In the genomic region with DNA sequence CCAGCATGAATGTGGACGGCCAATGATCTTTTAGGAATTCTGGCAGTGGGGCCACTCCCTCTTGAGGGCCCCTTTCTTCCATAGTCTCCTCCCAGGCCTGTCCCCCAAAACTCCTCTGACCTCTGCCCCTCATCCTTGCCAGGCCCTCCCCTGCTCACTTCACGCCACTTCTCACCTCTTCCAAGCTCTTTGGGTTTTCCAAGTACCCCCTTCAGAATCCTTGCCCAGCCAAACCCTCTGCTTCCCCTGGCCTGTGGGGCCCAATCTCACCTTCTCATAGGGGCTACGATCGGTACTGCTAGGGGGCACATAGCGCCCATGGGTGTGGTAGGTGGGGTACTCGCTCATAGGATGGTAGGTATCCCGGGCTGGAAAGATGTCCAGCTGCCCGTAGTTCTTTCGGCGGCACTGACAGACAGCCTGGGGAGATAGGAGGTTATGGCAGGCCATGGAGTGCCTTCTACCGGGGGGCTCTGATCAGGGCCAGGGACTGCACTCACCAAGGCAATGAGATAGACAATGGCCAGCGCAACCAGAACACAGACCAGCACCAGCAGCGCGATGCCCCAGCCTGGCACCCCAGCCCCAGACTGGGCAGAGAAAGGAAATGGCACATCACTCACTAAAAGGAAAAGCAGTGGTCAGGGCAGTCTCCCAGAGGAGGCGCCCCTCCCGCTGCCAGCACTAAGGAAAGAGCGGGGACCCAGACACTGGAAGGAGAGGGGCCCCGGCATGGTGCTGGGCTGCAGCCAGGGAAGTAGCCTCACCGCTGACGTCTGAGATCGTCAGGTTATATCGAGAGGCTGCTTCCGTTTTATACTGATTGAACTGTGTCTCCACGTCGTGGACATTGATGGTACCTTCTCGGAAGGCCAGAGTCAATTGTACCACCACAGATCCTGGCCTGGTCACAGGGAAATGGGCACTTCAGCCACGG, we compare ENCODE assay signal across 14 cellular contexts. TPM values are rescaled to one million over a fixed set of nuclear protein-coding genes. Genes with fewer than 3 reads are reported as not detected.
DNase-seq lines count a peak whose midpoint lies in the region; ATAC-seq and TF ChIP-seq lines count a peak whose summit lies in the region.
"Had no signal": no experiment of that assay in that cellular context is flagged by ENCODE, and none has a peak within 500 bp of the region (broad histone marks: within the 10 kb centered on the region; RNA-seq: fewer than 3 reads in every experiment).

No MANE protein-coding gene starts in this region.

- ATAC-seq in T-cell (replicated peaks in 1 of 4) (peak in 1 of 4 experiments; percentile 32), HG02588 (IDR thresholded peaks at IDR 0.05; ENCODE audit: unreplicated experiment) (no peak)
- ATAC-seq: stimulated activated naive CD8-positive, alpha-beta T cell treated with anti-CD3 and anti-CD28 coated beads, Interleukin-15, Interleukin-2, amounts not matched to agents 100 U/mL and 50 U/mL, for 24 hours had no signal

- H3K4me3 ChIP-seq in hepatocyte (no peak overlapping the region), sigmoid colon (no peak overlapping the region), uterus (no peak overlapping the region)
- H3K4me3 ChIP-seq: K562 had no signal

- H3K27ac ChIP-seq in hepatocyte (peak overlapping the region; percentile 60), sigmoid colon (no peak overlapping the region), uterus (no peak overlapping the region)

- peak overlapping the region; percentile 64 for H3K27ac Mint-ChIP-seq in T-helper 1 cell treated with Interleukin-12 subunit alpha and Interleukin-12 subunit beta and Interleukin-4 antibody, amounts not matched to agents 30 μg/mL and 1 μg/mL, for 36 hours
- peak overlapping the region; percentile 28 to 81 for H3K27ac Mint-ChIP-seq in T-cell

- no peaks in the 10 kb centered on the region for H3K27me3 ChIP-seq in hepatocyte
- no peaks in the 10 kb centered on the region for H3K27me3 ChIP-seq in sigmoid colon
- H3K27me3 ChIP-seq in uterus, result no peaks in the 10 kb centered on the region

- no peaks in the 10 kb centered on the region for H3K9me3 ChIP-seq in hepatocyte (ENCODE audit: low read depth)
- H3K9me3 ChIP-seq in sigmoid colon, result no peaks in the 10 kb centered on the region
- H3K9me3 ChIP-seq in uterus, result no peaks in the 10 kb centered on the region

- TF ChIP-seq CTCF in hepatocyte (IDR thresholded peaks at IDR 0.05; ENCODE audit: poor library complexity), result no peak
- TF ChIP-seq CTCF in sigmoid colon (IDR thresholded peaks at IDR 0.05), result no peak
- TF ChIP-seq CTCF in uterus (IDR thresholded peaks at IDR 0.05), result no peak

- no peaks in the 10 kb centered on the region for H3K27me3 Mint-ChIP-seq in T-helper 1 cell treated with Interleukin-12 subunit alpha and Interleukin-12 subunit beta and Interleukin-4 antibody, amounts not matched to agents 30 μg/mL and 1 μg/mL, for 36 hours (ENCODE audit: low read depth)
- H3K27me3 Mint-ChIP-seq in T-cell, result no peaks in the 10 kb centered on the region
- H3K27me3 Mint-ChIP-seq: central memory CD8-positive, alpha-beta T cell; naive B cell had no signal

- peaks cover 10% of the 10 kb centered on the region for H3K4me1 Mint-ChIP-seq in T-helper 1 cell treated with Interleukin-12 subunit alpha and Interleukin-12 subunit beta and Interleukin-4 antibody, amounts not matched to agents 30 μg/mL and 1 μg/mL, for 36 hours (ENCODE audit: low read depth)
- peaks cover 9 to 10% (median 9%) of the 10 kb centered on the region in 3 donors for H3K4me1 Mint-ChIP-seq in T-cell

- no peaks in the 10 kb centered on the region for H3K79me2 ChIP-seq in hepatocyte

- 87% methylated on average over 27 of the region's 27 CpGs for WGBS in hepatocyte (ENCODE audit: low lambda C conversion rate, missing lambda C conversion rate)
- WGBS in sigmoid colon, 2 donors, result 74 to 79% methylated on average over 27 of the region's 27 CpGs

- POLR2A ChIA-PET in T-cell (lab: Charles Lee), result no interaction called here

- peaks cover 16% of the 10 kb centered on the region for H3K36me3 Mint-ChIP-seq in T-helper 1 cell treated with Interleukin-12 subunit alpha and Interleukin-12 subunit beta and Interleukin-4 antibody, amounts not matched to agents 30 μg/mL and 1 μg/mL, for 36 hours (ENCODE audit: low read depth)
- H3K36me3 Mint-ChIP-seq in T-cell, result peaks cover 9% of the 10 kb centered on the region
- H3K36me3 Mint-ChIP-seq: naive B cell had no signal

- no peaks in the 10 kb centered on the region for H3K9me3 Mint-ChIP-seq in T-helper 1 cell treated with Interleukin-12 subunit alpha and Interleukin-12 subunit beta and Interleukin-4 antibody, amounts not matched to agents 30 μg/mL and 1 μg/mL, for 36 hours
- no peaks in the 10 kb centered on the region for H3K9me3 Mint-ChIP-seq in T-cell
- H3K9me3 Mint-ChIP-seq: central memory CD8-positive, alpha-beta T cell had no signal

- TF ChIP-seq EP300 in sigmoid colon (IDR thresholded peaks at IDR 0.05), result no peak

- H3K36me3 ChIP-seq in hepatocyte (replicated peaks; ENCODE audit: insufficient read depth, low read depth) (no peaks in the 10 kb centered on the region), sigmoid colon (no peaks in the 10 kb centered on the region), uterus (no peaks in the 10 kb centered on the region)

- H3K4me2 ChIP-seq in hepatocyte, result peak overlapping the region; percentile 58

- CTCF ChIA-PET in T-cell (lab: Charles Lee), result no interaction called here

- H3K9me2 ChIP-seq in hepatocyte (replicated peaks; ENCODE audit: insufficient read depth), result no peaks in the 10 kb centered on the region

- H4K20me1 ChIP-seq in hepatocyte (ENCODE audit: insufficient read depth, poor library complexity, severe bottlenecking), result no peaks in the 10 kb centered on the region

- H3K4me1 ChIP-seq in hepatocyte (ENCODE audit: insufficient read depth) (peaks cover 18% of the 10 kb centered on the region), sigmoid colon (peaks cover 0 to 3% (median under 1%) of the 10 kb centered on the region in 4 donors), uterus (no peaks in the 10 kb centered on the region)

- no peak for TF ChIP-seq POLR2A in sigmoid colon (IDR thresholded peaks at IDR 0.05)
- no peak for TF ChIP-seq POLR2A in uterus (IDR thresholded peaks at IDR 0.05)

- intact Hi-C loops in sigmoid colon (cut with DNase I) (no loop called here), uterus (cut with DNase I; ENCODE audit: low total_unique reads) (no loop called here)

- DNase-seq in T-helper 1 cell (no peak), T-cell (no peak), hepatocyte (ENCODE audit: low spot score) (no peak), sigmoid colon (peak; percentile 53), uterus (no peak), NCI-H526 treated with DMSO at 0.1 percent for 48 hours (lab: John Stamatoyannopoulos, UW) (no peak)
- DNase-seq: activated naive CD4-positive, alpha-beta T cell treated with Interleukin-2 at 50 U/mL for 16 hours; islet precursor cell; naive B cell; stimulated activated naive CD8-positive, alpha-beta T cell treated with anti-CD3 and anti-CD28 coated beads, Interleukin-15, Interleukin-2, amounts not matched to agents 100 U/mL and 50 U/mL, for 24 hours had no signal

- no peak overlapping the region for H3K4me3 Mint-ChIP-seq in T-helper 1 cell treated with Interleukin-12 subunit alpha and Interleukin-12 subunit beta and Interleukin-4 antibody, amounts not matched to agents 30 μg/mL and 1 μg/mL, for 36 hours
- peak overlapping the region in 1 of 3 donors; percentile 52 for H3K4me3 Mint-ChIP-seq in T-cell

- no peak overlapping the region for H2AFZ ChIP-seq in hepatocyte

RNA-seq across cellular contexts. Expression of a gene that starts 13.6 kb away (rescaled TPM):
- total RNA-seq in T-cell (10 to 100 TPM in 2 of 5 donors, 1 to 10 TPM in 3; 5.1 to 12.2 (median 9.8) TPM), hepatocyte (1.1 and 1.2 TPM in 2 replicates), sigmoid colon (1 to 10 TPM in 1 of 4 donors, under 1 TPM in 3; 0.16 to 3.0 (median 0.52) TPM), uterus (1 to 10 TPM in 3 of 4 donors, under 1 TPM in 1; 0.26 to 4.6 (median 2.5) TPM)
- polyA plus RNA-seq in hepatocyte (1.9 and 2.1 TPM in 2 replicates), sigmoid colon (under 1 TPM in 2 of 3 donors, not detected in 1; 0.60 to 0.92 TPM)

RNA-seq across cellular contexts. Expression of a gene that starts 14.1 kb away (rescaled TPM):
- total RNA-seq in T-cell (100 to 1,000 TPM in 4 of 5 donors, 10 to 100 TPM in 1; 93.6 to 150 (median 138) TPM), hepatocyte (191 and 209 TPM in 2 replicates), sigmoid colon (100 to 1,000 TPM in 3 of 4 donors, 10 to 100 TPM in 1; 72.9 to 119 (median 110) TPM), uterus (100 to 1,000 TPM in 1 of 4 donors, 10 to 100 TPM in 2, 1 to 10 TPM in 1; 1.5 to 200 (median 62.5) TPM)
- polyA plus RNA-seq in hepatocyte (440 and 454 TPM in 2 replicates), sigmoid colon (100 to 1,000 TPM in 2 of 3 donors, 10 to 100 TPM in 1; 74.2 to 245 (median 114) TPM)

RNA-seq across cellular contexts. Expression of a gene that starts 20.5 kb away (rescaled TPM):
- total RNA-seq in T-cell, result 10 to 100 TPM; 24.1 to 43.9 (median 34.0) TPM
- total RNA-seq in hepatocyte, result 19.8 and 20.3 TPM in 2 replicates
- polyA plus RNA-seq in hepatocyte, result 39.9 and 41.6 TPM in 2 replicates
- total RNA-seq in sigmoid colon, result 10 to 100 TPM in 3 of 4 donors, 1 to 10 TPM in 1; 9.6 to 43.5 (median 18.5) TPM
- polyA plus RNA-seq in sigmoid colon, result 10 to 100 TPM in 1 of 3 donors, 1 to 10 TPM in 2; 3.5 to 13.4 (median 6.0) TPM
- total RNA-seq in uterus, result 100 to 1,000 TPM in 1 of 4 donors, 10 to 100 TPM in 3; 11.8 to 101 (median 38.3) TPM

RNA-seq across cellular contexts. Expression of a gene that starts 21.3 kb away (rescaled TPM):
- 10 to 100 TPM; 20.4 to 28.4 (median 25.1) TPM for total RNA-seq in T-cell
- total RNA-seq in hepatocyte, result 42.1 and 49.4 TPM in 2 replicates
- 78.2 and 82.0 TPM in 2 replicates for polyA plus RNA-seq in hepatocyte
- 10 to 100 TPM; 15.5 to 29.8 (median 27.7) TPM for total RNA-seq in sigmoid colon
- polyA plus RNA-seq in sigmoid colon, result 10 to 100 TPM; 51.7 to 69.7 (median 53.2) TPM
- total RNA-seq in uterus, result 10 to 100 TPM in 3 of 4 donors, 1 to 10 TPM in 1; 9.7 to 62.4 (median 26.0) TPM

RNA-seq across cellular contexts. Expression of a gene that starts 46.9 kb away (rescaled TPM):
- total RNA-seq in T-cell (10 to 100 TPM; 26.9 to 70.7 (median 64.5) TPM), hepatocyte (94.2 and 121 TPM in 2 replicates), sigmoid colon (100 to 1,000 TPM in 3 of 4 donors, 10 to 100 TPM in 1; 29.2 to 144 (median 127) TPM), uterus (10 to 100 TPM; 36.1 to 94.4 (median 85.4) TPM)
- polyA plus RNA-seq in hepatocyte (84.1 and 96.3 TPM in 2 replicates), sigmoid colon (100 to 1,000 TPM; 143 to 220 (median 196) TPM)
